In genomic region chr5:51279983-51280382, GRCh38 we compare ENCODE assay signal across 14 cellular contexts.
DNase-seq lines count a peak whose midpoint lies in the region; ATAC-seq and TF ChIP-seq lines count a peak whose summit lies in the region.
"Had no signal": no experiment of that assay in that cellular context is flagged by ENCODE, and none has a peak within 500 bp of the region (broad histone marks: within the 10 kb centered on the region; RNA-seq: fewer than 3 reads in every experiment).

No MANE protein-coding gene starts in this region.

- no peak for TF ChIP-seq CTCF in retinal pigment epithelial cell (conservative IDR thresholded peaks at IDR 0.05; ENCODE audit: low read depth, low read length)

- ATAC-seq in HG02610 (IDR thresholded peaks at IDR 0.05; ENCODE audit: unreplicated experiment) = no peak
- ATAC-seq: activated T-cell treated with anti-CD3 and anti-CD28 coated beads, Interleukin-2, amount 50 U/mL, for 72 hours; mucosa of descending colon had no signal

- H3K36me3 Mint-ChIP-seq in activated CD4-positive, alpha-beta memory T cell treated with anti-CD3 and anti-CD28 coated beads, Interleukin-2, amount 10 ng/mL, durations not matched to agents 7 days and 5 days (ENCODE audit: low read depth) = no peaks in the 10 kb centered on the region
- H3K36me3 Mint-ChIP-seq: activated CD4-positive, alpha-beta memory T cell treated with anti-CD3 and anti-CD28 coated beads for 36 hours; activated naive CD8-positive, alpha-beta T cell treated with anti-CD3 and anti-CD28 coated beads, Interleukin-2, amount 10 ng/mL, durations not matched to agents 7 days and 5 days; CD8-positive, alpha-beta memory T cell had no signal

- H3K27me3 Mint-ChIP-seq in activated CD4-positive, alpha-beta memory T cell treated with anti-CD3 and anti-CD28 coated beads, Interleukin-2, amount 10 ng/mL, durations not matched to agents 7 days and 5 days = no peaks in the 10 kb centered on the region
- H3K27me3 Mint-ChIP-seq: activated CD4-positive, alpha-beta memory T cell treated with anti-CD3 and anti-CD28 coated beads for 36 hours; activated naive CD8-positive, alpha-beta T cell treated with anti-CD3 and anti-CD28 coated beads, Interleukin-2, amount 10 ng/mL, durations not matched to agents 7 days and 5 days; CD8-positive, alpha-beta memory T cell had no signal

- peaks cover 5% of the 10 kb centered on the region for H3K9me3 Mint-ChIP-seq in activated CD4-positive, alpha-beta memory T cell treated with anti-CD3 and anti-CD28 coated beads, Interleukin-2, amount 10 ng/mL, durations not matched to agents 7 days and 5 days

- CTCF ChIA-PET in activated CD4-positive, alpha-beta memory T cell treated with anti-CD3 and anti-CD28 coated beads, Interleukin-2, amount 10 ng/mL, durations not matched to agents 7 days and 5 days (lab: Charles Lee) = interaction anchor here (0.7 kb wide), 1 partner anchor 9 kb away, joined by 3 read pairs; no protein-coding TSS in a partner anchor

- no peak overlapping the region for H3K4me3 ChIP-seq in retinal pigment epithelial cell (ENCODE audit: low read length)
- H3K4me3 ChIP-seq: mucosa of descending colon had no signal

- DNase-seq in NCI-H524 (lab: John Stamatoyannopoulos, UW) = peak; percentile 41 to 68
- no peak for DNase-seq in NCI-H524 treated with DMSO at 0.1 percent for 48 hours (lab: John Stamatoyannopoulos, UW)
- DNase-seq in NCI-H1694 (lab: John Stamatoyannopoulos, UW) = peak; percentile 16
- peak; percentile 29 for DNase-seq in astrocyte of the hippocampus (ENCODE audit: low read depth, low spot score)
- peak; percentile 7 for DNase-seq in retinal pigment epithelial cell (ENCODE audit: low read depth)
- no peak for DNase-seq in central memory CD4-positive, alpha-beta T cell
- no peak for DNase-seq in activated CD4-positive, alpha-beta memory T cell treated with anti-CD3 and anti-CD28 coated beads, Interleukin-2, amount 10 ng/mL, durations not matched to agents 7 days and 5 days
- DNase-seq: activated CD4-positive, alpha-beta memory T cell treated with anti-CD3 and anti-CD28 coated beads for 36 hours; activated naive CD8-positive, alpha-beta T cell treated with anti-CD3 and anti-CD28 coated beads, Interleukin-2, amount 10 ng/mL, durations not matched to agents 7 days and 5 days; activated T-cell treated with anti-CD3 and anti-CD28 coated beads, Interleukin-2, amount 50 U/mL, for 72 hours; CD8-positive, alpha-beta memory T cell; kidney glomerular epithelial cell; mucosa of descending colon had no signal

- no peak overlapping the region for H3K27ac Mint-ChIP-seq in activated CD4-positive, alpha-beta memory T cell treated with anti-CD3 and anti-CD28 coated beads, Interleukin-2, amount 10 ng/mL, durations not matched to agents 7 days and 5 days
- H3K27ac Mint-ChIP-seq: activated CD4-positive, alpha-beta memory T cell treated with anti-CD3 and anti-CD28 coated beads for 36 hours; activated naive CD8-positive, alpha-beta T cell treated with anti-CD3 and anti-CD28 coated beads, Interleukin-2, amount 10 ng/mL, durations not matched to agents 7 days and 5 days; activated T-cell treated with anti-CD3 and anti-CD28 coated beads, Interleukin-2, amount 50 U/mL, for 72 hours; CD8-positive, alpha-beta memory T cell had no signal

- POLR2A ChIA-PET in activated CD4-positive, alpha-beta memory T cell treated with anti-CD3 and anti-CD28 coated beads, Interleukin-2, amount 10 ng/mL, durations not matched to agents 7 days and 5 days (lab: Charles Lee) = no interaction called here

- H3K4me1 Mint-ChIP-seq in activated CD4-positive, alpha-beta memory T cell treated with anti-CD3 and anti-CD28 coated beads, Interleukin-2, amount 10 ng/mL, durations not matched to agents 7 days and 5 days = no peaks in the 10 kb centered on the region
- H3K4me1 Mint-ChIP-seq: activated naive CD8-positive, alpha-beta T cell treated with anti-CD3 and anti-CD28 coated beads, Interleukin-2, amount 10 ng/mL, durations not matched to agents 7 days and 5 days; CD8-positive, alpha-beta memory T cell had no signal

- no peak overlapping the region for H3K4me3 Mint-ChIP-seq in activated CD4-positive, alpha-beta memory T cell treated with anti-CD3 and anti-CD28 coated beads, Interleukin-2, amount 10 ng/mL, durations not matched to agents 7 days and 5 days
- H3K4me3 Mint-ChIP-seq: activated CD4-positive, alpha-beta memory T cell treated with anti-CD3 and anti-CD28 coated beads for 36 hours; activated naive CD8-positive, alpha-beta T cell treated with anti-CD3 and anti-CD28 coated beads, Interleukin-2, amount 10 ng/mL, durations not matched to agents 7 days and 5 days; activated T-cell treated with anti-CD3 and anti-CD28 coated beads, Interleukin-2, amount 50 U/mL, for 72 hours; CD8-positive, alpha-beta memory T cell had no signal

Comparison
In these comparisons a context has a peak if more than half of its experiments do, and no peak if none do; other contexts are left out.
1. DNase-seq: peak in NCI-H524 (2 of 2), NCI-H1694 (single experiment), astrocyte of the hippocampus (single experiment) and retinal pigment epithelial cell (single experiment); none in NCI-H524 treated with DMSO at 0.1 percent for 48 hours (single experiment), central memory CD4-positive, alpha-beta T cell (single experiment) and activated CD4-positive, alpha-beta memory T cell treated with anti-CD3 and anti-CD28 coated beads, Interleukin-2, amount 10 ng/mL, durations not matched to agents 7 days and 5 days (single experiment).